Comparison of ENCODE assay signal across 8 cellular contexts in the genomic region with DNA sequence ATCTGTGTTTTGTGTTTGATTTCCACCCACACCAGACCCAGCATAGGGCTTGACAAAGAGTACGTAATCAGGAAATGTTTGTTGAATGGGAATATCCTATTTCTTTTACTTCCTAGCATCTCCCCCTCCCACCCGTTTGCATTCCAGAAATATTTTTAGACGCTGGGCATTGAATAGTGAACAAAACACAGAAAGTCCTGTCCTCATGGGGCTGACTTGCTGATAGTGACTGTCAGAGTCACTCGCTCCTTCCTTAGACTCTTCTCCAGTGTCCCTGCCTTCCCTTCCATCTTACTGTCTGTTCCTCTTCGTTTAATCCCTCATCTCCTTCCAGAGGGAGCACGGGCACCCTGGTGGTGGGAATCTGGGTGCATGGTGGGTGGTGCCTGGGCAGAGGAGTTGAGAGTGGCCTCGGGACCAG. TPM values are rescaled to one million over a fixed set of nuclear protein-coding genes. Genes with fewer than 3 reads are reported as not detected.
A peak's percentile ranks its signal among the peaks of the same experiment; 100 is the strongest.
DNase-seq lines count a peak whose midpoint lies in the region; ATAC-seq and TF ChIP-seq lines count a peak whose summit lies in the region.

No MANE protein-coding gene starts in this region.

- H3F3A ChIP-seq in Loucy (ENCODE audit: low read depth), result no peaks in the 10 kb centered on the region

- H3K4me1 ChIP-seq in Loucy (ENCODE audit: insufficient read depth, low read length, poor library complexity, severe bottlenecking) (peaks cover 23% of the 10 kb centered on the region), breast epithelium (peaks cover 0 to 10% of the 10 kb centered on the region in 2 donors)

- peak overlapping the region; percentile 100 for H3K27ac Mint-ChIP-seq in mesothelial cell of epicardium

- intact Hi-C loops in breast epithelium (cut with DNase I; ENCODE audit: low total_unique reads), result loop anchor here (10.0 kb wide), 1 partner anchor 72 kb away; the partner anchor contains the start of gene SLC25A29

- no peaks in the 10 kb centered on the region for H3K79me2 ChIP-seq in Loucy (ENCODE audit: insufficient read depth, low read length)

- H3K4me3 Mint-ChIP-seq in mesothelial cell of epicardium, result peak overlapping the region; percentile 90

- no peaks in the 10 kb centered on the region for H3K27me3 Mint-ChIP-seq in mesothelial cell of epicardium (ENCODE audit: low read depth)

- TF ChIP-seq CTCF in Loucy (conservative IDR thresholded peaks at IDR 0.05; ENCODE audit: low read length) (no peak), breast epithelium (IDR thresholded peaks at IDR 0.05) (no peak), mesothelial cell of epicardium (IDR thresholded peaks at IDR 0.05; ENCODE audit: unreplicated experiment) (no peak), GM13977 (IDR thresholded peaks at IDR 0.05; ENCODE audit: extremely low read depth, insufficient read depth, missing control alignments) (no peak)

- peak overlapping the region; percentile 86 for H3K4me2 ChIP-seq in Loucy (ENCODE audit: low read depth, low read length, poor library complexity, severe bottlenecking)

- H3K9me3 ChIP-seq in Loucy (ENCODE audit: insufficient read depth, low read depth, low read length), result no peaks in the 10 kb centered on the region
- H3K9me3 ChIP-seq in breast epithelium, result no peaks in the 10 kb centered on the region

- H3K27ac ChIP-seq in breast epithelium, result peak overlapping the region; percentile 78 to 95

- H3K9me2 ChIP-seq in Loucy (replicated peaks; ENCODE audit: low read depth, low read length), result no peaks in the 10 kb centered on the region

- TF ChIP-seq POLR2A in breast epithelium (IDR thresholded peaks at IDR 0.05), result no peak

- H3K36me3 ChIP-seq in Loucy (ENCODE audit: insufficient read depth, low read length) (no peaks in the 10 kb centered on the region), breast epithelium (no peaks in the 10 kb centered on the region)

- no peaks in the 10 kb centered on the region for H4K20me1 ChIP-seq in Loucy (ENCODE audit: insufficient read depth, low read length, poor library complexity, severe bottlenecking)

- H3K4me3 ChIP-seq in Loucy (ENCODE audit: low read length, poor library complexity, severe bottlenecking) (peak overlapping the region; percentile 75), breast epithelium (peak overlapping the region; percentile 57 to 95 (median 79))

- peaks cover under 1% of the 10 kb centered on the region for H3K36me3 Mint-ChIP-seq in mesothelial cell of epicardium

- peaks cover 42% of the 10 kb centered on the region for H3K4me1 Mint-ChIP-seq in mesothelial cell of epicardium

- H3K9me3 Mint-ChIP-seq in mesothelial cell of epicardium, result no peaks in the 10 kb centered on the region

- DNase-seq in DMS114 treated with DMSO at 0.1 percent for 48 hours (lab: John Stamatoyannopoulos, UW; ENCODE audit: unreplicated experiment) (peak; percentile 51), breast epithelium (ENCODE audit: low spot score in 2 of 2) (no peak), mesothelial cell of epicardium (ENCODE audit: low spot score in 2 of 2, unreplicated experiment in 2 of 2) (no peak), GDM1 (lab: John Stamatoyannopoulos, UW) (no peak), activated gamma-delta T cell (lab: John Stamatoyannopoulos, UW) (no peak), GM13977 (ENCODE audit: low spot score) (no peak)

- in situ Hi-C loops in GM13977 (cut with MboI; ENCODE audit: low pct_unique_long_range_greater_than_20kb, low sequenced_read_pairs, unreplicated experiment), result no loop called here

- peak overlapping the region; percentile 57 for H3K9ac ChIP-seq in Loucy (ENCODE audit: low read depth, low read length, poor library complexity, severe bottlenecking)

- peak overlapping the region; percentile 77 for H2AFZ ChIP-seq in Loucy (ENCODE audit: low read length)

- H3K27me3 ChIP-seq in Loucy (ENCODE audit: insufficient read depth, low read length, poor library complexity, severe bottlenecking) (no peaks in the 10 kb centered on the region), breast epithelium (no peaks in the 10 kb centered on the region)

- no peak for ATAC-seq in GM19467 (IDR thresholded peaks at IDR 0.05; ENCODE audit: unreplicated experiment)

RNA-seq across cellular contexts. Expression of gene WDR25, which starts 0.5 kb away (rescaled TPM):
- total RNA-seq in breast epithelium (10 to 100 TPM in 2 of 3 donors, 1 to 10 TPM in 1; 8.0 to 14.2 (median 12.5) TPM), mesothelial cell of epicardium (12.7 to 13.8 TPM (median 12.9 TPM) in 3 replicates)

RNA-seq across cellular contexts. Expression of gene SLC25A47, which starts 53.6 kb away (rescaled TPM):
- total RNA-seq in breast epithelium (under 1 TPM in 1 of 3 donors, not detected in 2; 0.16 TPM), mesothelial cell of epicardium (0.14 TPM in 1 of 3 replicates, not detected in the others)
